25 cellular contexts compared by ENCODE assay signal in genomic region chr12:63086149-63086915, GRCh38.
"Had no signal": no experiment of that assay in that cellular context is flagged by ENCODE, and none has a peak within 500 bp of the region (broad histone marks: within the 10 kb centered on the region; RNA-seq: fewer than 3 reads in every experiment).

No MANE protein-coding gene starts in this region.

- H3K27ac Mint-ChIP-seq: activated B cell treated with CpG ODN at 0.5 μM for 24 hours; activated naive CD8-positive, alpha-beta T cell treated with anti-CD3 and anti-CD28 coated beads for 36 hours; effector memory CD8-positive, alpha-beta T cell; naive B cell; stimulated activated naive CD8-positive, alpha-beta T cell treated with anti-CD3 and anti-CD28 coated beads, Interleukin-15, Interleukin-2, amounts not matched to agents 100 ng/mL and 50 ng/mL, for 24 hours; T-helper 1 cell treated with Interleukin-12 subunit alpha and Interleukin-12 subunit beta and Interleukin-4 antibody, amounts not matched to agents 30 μg/mL and 1 μg/mL, for 36 hours had no signal

- H3K4me3 Mint-ChIP-seq: activated B cell treated with CpG ODN at 0.5 μM for 24 hours; activated naive CD8-positive, alpha-beta T cell treated with anti-CD3 and anti-CD28 coated beads for 36 hours; effector memory CD8-positive, alpha-beta T cell; naive B cell; neural crest cell; stimulated activated naive CD8-positive, alpha-beta T cell treated with anti-CD3 and anti-CD28 coated beads, Interleukin-15, Interleukin-2, amounts not matched to agents 100 ng/mL and 50 ng/mL, for 24 hours; T-helper 1 cell treated with Interleukin-12 subunit alpha and Interleukin-12 subunit beta and Interleukin-4 antibody, amounts not matched to agents 30 μg/mL and 1 μg/mL, for 36 hours had no signal

- H3K4me3 ChIP-seq: breast epithelium, colonic mucosa, dorsolateral prefrontal cortex, lower lobe of right lung, mucosa of descending colon, transverse colon, uterus had no signal

- H3K4me1 Mint-ChIP-seq: activated B cell treated with CpG ODN at 0.5 μM for 24 hours; activated naive CD8-positive, alpha-beta T cell treated with anti-CD3 and anti-CD28 coated beads for 36 hours; naive B cell had no signal

- H3K27ac ChIP-seq: breast epithelium, colonic mucosa, dorsolateral prefrontal cortex, lower lobe of right lung, transverse colon, uterus had no signal

- H3K9me3 ChIP-seq: breast epithelium, colonic mucosa, lower lobe of right lung, mucosa of descending colon, transverse colon, uterus had no signal

- H3K36me3 Mint-ChIP-seq: activated naive CD8-positive, alpha-beta T cell treated with anti-CD3 and anti-CD28 coated beads for 36 hours; naive B cell had no signal

- ATAC-seq: effector memory CD8-positive, alpha-beta T cell; esophagus mucosa; lower lobe of right lung; mucosa of descending colon had no signal

- H3K4me1 ChIP-seq: breast epithelium, colonic mucosa, lower lobe of right lung, uterus had no signal

- H3K9me3 Mint-ChIP-seq: activated B cell treated with CpG ODN at 0.5 μM for 24 hours; activated naive CD8-positive, alpha-beta T cell treated with anti-CD3 and anti-CD28 coated beads for 36 hours; effector memory CD8-positive, alpha-beta T cell; stimulated activated naive CD8-positive, alpha-beta T cell treated with anti-CD3 and anti-CD28 coated beads, Interleukin-15, Interleukin-2, amounts not matched to agents 100 ng/mL and 50 ng/mL, for 24 hours; T-helper 1 cell treated with Interleukin-12 subunit alpha and Interleukin-12 subunit beta and Interleukin-4 antibody, amounts not matched to agents 30 μg/mL and 1 μg/mL, for 36 hours had no signal

- H3K27me3 ChIP-seq: breast epithelium, colonic mucosa, dorsolateral prefrontal cortex, transverse colon, uterus had no signal

- DNase-seq: activated B cell treated with CpG ODN at 0.5 μM for 24 hours; activated CD4-positive, alpha-beta T cell treated with anti-CD3 and anti-CD28 coated beads for 4 hours; activated CD4-positive, alpha-beta T cell treated with anti-CD3 and anti-CD28 coated beads, Interleukin-2, amount 50 U/mL, for 48 hours; activated naive CD4-positive, alpha-beta T cell treated with Interleukin-2 at 50 U/mL for 16 hours; activated naive CD8-positive, alpha-beta T cell treated with anti-CD3 and anti-CD28 coated beads for 36 hours; activated T-cell treated with anti-CD3 and anti-CD28 coated beads, Interleukin-2, amount 50 U/mL, for 48 hours; colonic mucosa; dorsolateral prefrontal cortex; effector memory CD8-positive, alpha-beta T cell; hypothalamus; lower lobe of right lung; mesendoderm; mucosa of descending colon; naive B cell; posterior cingulate gyrus; retina; stimulated activated CD4-positive, alpha-beta T cell treated with anti-CD3 and anti-CD28 coated beads, Interleukin-12 subunit alpha, Interleukin-12 subunit beta, amount 100 ng/mL, for 4 hours; T1000; transverse colon; uterus had no signal
